8 cellular contexts compared by ENCODE assay signal in genomic region chr9:134366223-134367031, GRCh38. TPM values are rescaled to one million over a fixed set of nuclear protein-coding genes. Genes with fewer than 3 reads are reported as not detected.
DNase-seq lines count a peak whose midpoint lies in the region; ATAC-seq and TF ChIP-seq lines count a peak whose summit lies in the region.

No MANE protein-coding gene starts in this region.

- H3K27ac ChIP-seq in C4-2B (peak overlapping the region; percentile 96), VCaP (peak overlapping the region; percentile 100)

- peaks cover 7% of the 10 kb centered on the region for H3K4me1 Mint-ChIP-seq in glutamatergic neuron (ENCODE audit: low read depth, unreplicated experiment)

- H3K36me3 Mint-ChIP-seq in glutamatergic neuron (ENCODE audit: unreplicated experiment) = no peaks in the 10 kb centered on the region

- no peak for TF ChIP-seq CTCF in C4-2B (conservative IDR thresholded peaks at IDR 0.05)
- TF ChIP-seq CTCF in VCaP (conservative IDR thresholded peaks at IDR 0.05) = no peak; the same call in 1 of the 2 replicates
- TF ChIP-seq CTCF in glutamatergic neuron (IDR thresholded peaks at IDR 0.05; ENCODE audit: partially characterized antibody, unreplicated experiment) = no peak

- DNase-seq in NCI-H1694 treated with DMSO at 0.1 percent for 48 hours (lab: John Stamatoyannopoulos, UW) (peak; percentile 91), glutamatergic neuron (no peak), pulmonary artery endothelial cell (ENCODE audit: low read depth, low spot score) (peak; percentile 46)
- DNase-seq in activated CD4-positive, alpha-beta T cell treated with anti-CD3 and anti-CD28 coated beads, Interleukin-2, amount 50 U/mL, for 1 hour = no peak

- peaks cover 7% of the 10 kb centered on the region for H3K27me3 Mint-ChIP-seq in glutamatergic neuron (ENCODE audit: unreplicated experiment)

- no peak overlapping the region for H3K4me3 Mint-ChIP-seq in glutamatergic neuron (ENCODE audit: unreplicated experiment)

- peaks cover 3% of the 10 kb centered on the region for H3K9me3 Mint-ChIP-seq in glutamatergic neuron (ENCODE audit: unreplicated experiment)

- H3K27ac Mint-ChIP-seq in glutamatergic neuron (ENCODE audit: unreplicated experiment) = peak overlapping the region; percentile 38

- ATAC-seq in HG03039 (IDR thresholded peaks at IDR 0.05; ENCODE audit: unreplicated experiment) (no peak), HG02884 (IDR thresholded peaks at IDR 0.05; ENCODE audit: unreplicated experiment) (no peak)

RNA-seq across cellular contexts. Expression of gene RXRA, which starts 40.2 kb away (rescaled TPM):
- 20.5 TPM for total RNA-seq in glutamatergic neuron (ENCODE audit: unreplicated experiment)
- 14.4 and 19.0 TPM in 2 replicates for total RNA-seq in pulmonary artery endothelial cell

Comparison
In these comparisons a context has a peak if more than half of its experiments do, and no peak if none do; other contexts are left out.
1. DNase-seq: peak in NCI-H1694 treated with DMSO at 0.1 percent for 48 hours (single experiment) and pulmonary artery endothelial cell (single experiment); none in glutamatergic neuron (single experiment) and activated CD4-positive, alpha-beta T cell treated with anti-CD3 and anti-CD28 coated beads, Interleukin-2, amount 50 U/mL, for 1 hour (single experiment).